In the genomic region with DNA sequence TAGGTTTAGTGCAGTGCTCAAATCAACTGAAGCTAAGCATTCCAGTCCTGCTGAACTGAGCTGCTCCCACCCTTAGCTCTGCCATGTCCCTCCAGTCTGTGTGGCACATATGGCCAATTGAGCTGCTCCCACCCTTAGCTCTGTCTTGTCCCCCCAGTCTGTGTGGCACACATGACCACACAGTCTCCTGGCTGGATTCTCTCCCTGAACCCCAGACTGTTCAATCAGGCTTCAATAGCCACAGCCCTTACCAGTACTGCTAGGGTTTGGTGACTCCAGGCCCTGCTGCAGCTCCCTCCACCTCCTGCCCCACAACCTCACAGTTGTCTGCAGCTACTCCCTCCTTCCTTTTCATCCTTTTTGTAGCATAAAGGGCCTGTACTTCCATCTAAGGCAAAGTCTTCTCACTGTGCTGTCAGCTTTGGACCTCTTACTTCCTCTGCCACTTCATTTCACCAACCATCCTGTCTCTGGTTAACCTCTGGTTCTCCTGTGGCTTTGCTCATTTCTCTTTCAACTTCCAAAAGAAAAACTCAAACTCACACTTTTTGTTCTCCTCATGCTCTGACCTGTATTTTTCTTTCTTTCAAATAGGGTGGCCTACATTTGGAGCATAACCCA, we compare ENCODE assay signal across 10 cellular contexts. TPM values are rescaled to one million over a fixed set of nuclear protein-coding genes. Genes with fewer than 3 reads are reported as not detected.
DNase-seq lines count a peak whose midpoint lies in the region; ATAC-seq, FAIRE-seq and TF ChIP-seq lines count a peak whose summit lies in the region.
"Had no signal": no experiment of that assay in that cellular context is flagged by ENCODE, and none has a peak within 500 bp of the region (broad histone marks: within the 10 kb centered on the region; RNA-seq: fewer than 3 reads in every experiment).

No MANE protein-coding gene starts in this region.

- RAD21 ChIA-PET in GM12878 (lab: Charles Lee; ENCODE audit: unreplicated experiment): interaction anchor here (0.6 to 1.9 kb wide), 5 partner anchors 9 to 164 kb away, joined by 3 to 7 read pairs (median 5); no protein-coding TSS in a partner anchor

- SMC1A ChIA-PET in GM12878 (lab: Charles Lee; ENCODE audit: uncharacterized antibody, unreplicated experiment): interaction anchor here (0.9 to 3.9 kb wide), 8 partner anchors 9 to 167 kb away, joined by 3 to 13 read pairs (median 4); no protein-coding TSS in a partner anchor

- peak overlapping the region; percentile 83 for H3K27ac ChIP-seq in GM12878 (ENCODE audit: control insufficient read depth, insufficient read depth)
- no peak overlapping the region for H3K27ac ChIP-seq in spleen
- no peak overlapping the region for H3K27ac ChIP-seq in gastrocnemius medialis

- intact Hi-C loops in GM12878 (cut with micrococcal nuclease; ENCODE audit: unreplicated experiment) (no loop called here), spleen (cut with DNase I; ENCODE audit: low total_unique reads) (no loop called here), gastrocnemius medialis (cut with DNase I; ENCODE audit: low total_unique reads) (no loop called here)

- no TSS peak for BruUV-seq in GM12878 (replicated peaks; lab: Mats Ljungman, UMichigan)

- H4K20me1 ChIP-seq in GM12878 (ENCODE audit: control insufficient read depth, insufficient read depth): no peaks in the 10 kb centered on the region

- TF ChIP-seq POLR2A in GM12878 (IDR thresholded peaks at IDR 0.05; ENCODE audit: low read depth, low read length) (no peak), spleen (IDR thresholded peaks at IDR 0.05) (no peak), gastrocnemius medialis (IDR thresholded peaks at IDR 0.05) (no peak)

- TF ChIP-seq CTCF in GM12878 (IDR thresholded peaks at IDR 0.05 in 2 of 3, conservative IDR thresholded peaks at IDR 0.05 in 1 of 3; ENCODE audit: control insufficient read depth in 2 of 3, extremely low read depth in 1 of 3, insufficient read depth in 1 of 3, low read depth in 3 of 3, low read length in 3 of 3) (no peak), spleen (IDR thresholded peaks at IDR 0.05 in 8 of 11, conservative IDR thresholded peaks at IDR 0.05 in 3 of 11) (no peak), gastrocnemius medialis (IDR thresholded peaks at IDR 0.05 in 4 of 5, conservative IDR thresholded peaks at IDR 0.05 in 1 of 5) (no peak)

- peaks cover 7% of the 10 kb centered on the region for H3K79me2 ChIP-seq in GM12878 (ENCODE audit: control insufficient read depth, insufficient read depth, low read length)

- H3K36me3 ChIP-seq in GM12878 (ENCODE audit: control insufficient read depth in 2 of 2, insufficient read depth in 2 of 2, low read length in 1 of 2) (no peaks in the 10 kb centered on the region; a peak in 1 of 4 replicates), spleen (no peaks in the 10 kb centered on the region), gastrocnemius medialis (no peaks in the 10 kb centered on the region)

- H3K4me1 ChIP-seq in GM12878 (ENCODE audit: control insufficient read depth, insufficient read depth, low read length) (peaks cover 43% of the 10 kb centered on the region), spleen (no peaks in the 10 kb centered on the region), gastrocnemius medialis (no peaks in the 10 kb centered on the region)

- DNase-seq in GM12878 (ENCODE audit: low read depth, low spot score) (peak; percentile 58), retina (no peak), spleen (no peak), left lobe of liver (ENCODE audit: low spot score) (no peak), gastrocnemius medialis (no peak)
- DNase-seq: activated CD4-positive, alpha-beta T cell treated with anti-CD3 and anti-CD28 coated beads, Interleukin-2, amount 50 U/mL, for 4 hours had no signal

- 0 out of 2 replicates have a peak, but pooled peaks have one; percentile 2 for TF ChIP-seq RAD21 in GM12878 (IDR thresholded peaks at IDR 0.05; ENCODE audit: insufficient read depth, low read depth, low read length)

- H3K9ac ChIP-seq in GM12878 (ENCODE audit: control insufficient read depth, insufficient read depth, low read length): peak overlapping the region; percentile 36; the same call in 1 of the 2 replicates

- H3K9me3 ChIP-seq in GM12878 (replicated peaks; ENCODE audit: control insufficient read depth, insufficient read depth, low read length) (peaks cover 10% of the 10 kb centered on the region; the same call in 2 of the 3 replicates), spleen (peaks cover 0 to 23% (median 7%) of the 10 kb centered on the region in 8 donors), gastrocnemius medialis (no peaks in the 10 kb centered on the region)

- FAIRE-seq in GM12878 (lab: Jason Lieb, UNC): no peak
- FAIRE-seq: colon had no signal

- POLR2A ChIA-PET in GM12878 (lab: Charles Lee): no interaction called here

- H3K4me2 ChIP-seq in GM12878 (ENCODE audit: control insufficient read depth, insufficient read depth): peak overlapping the region; percentile 28

- in situ Hi-C loops in GM12878 (cut with MboI) (no loop called here), gastrocnemius medialis (cut with MboI; ENCODE audit: low sequenced_read_pairs in 4 of 4) (no loop called here)

- H3K27me3 ChIP-seq in GM12878 (replicated peaks in 1 of 2; ENCODE audit: control insufficient read depth in 2 of 2, insufficient read depth in 2 of 2, low read length in 1 of 2) (no peaks in the 10 kb centered on the region), spleen (replicated peaks in 1 of 7) (no peaks in the 10 kb centered on the region), gastrocnemius medialis (no peaks in the 10 kb centered on the region)

- no peak for TF ChIP-seq EP300 in GM12878 (IDR thresholded peaks at IDR 0.05; ENCODE audit: borderline replicate concordance in 1 of 2, control insufficient read depth in 1 of 2, low read depth in 2 of 2, low read length in 2 of 2)

- CTCF ChIA-PET in GM12878 (lab: Yijun Ruan, JAX): interaction anchor here (0.6 to 1.3 kb wide), 4 partner anchors 9 to 16 kb away, joined by 3 to 4 read pairs (median 4); no protein-coding TSS in a partner anchor

- ATAC-seq in GM18867 (IDR thresholded peaks at IDR 0.05; ENCODE audit: unreplicated experiment) (peak; percentile 77), GM21423 (IDR thresholded peaks at IDR 0.05; ENCODE audit: unreplicated experiment) (peak; percentile 81), HG03159 (IDR thresholded peaks at IDR 0.05; ENCODE audit: unreplicated experiment) (peak; percentile 72), GM12878 (peak; percentile 78), left lobe of liver (no peak), gastrocnemius medialis (no peak)

- H3K4me3 ChIP-seq in GM12878 (no peak overlapping the region; the same call in 1 of the 2 replicates), spleen (no peak overlapping the region), gastrocnemius medialis (no peak overlapping the region)

- H2AFZ ChIP-seq in GM12878 (ENCODE audit: control insufficient read depth, low read depth, low read length): no peak overlapping the region

TF ChIP-seq in GM12878, 131 proteins besides CTCF, POLR2A, EP300 and RAD21 (continues in another document):
- TF ChIP-seq IKZF1 (conservative IDR thresholded peaks at IDR 0.05) (peak; percentile 42; the same call in 1 of the 2 replicates), ZSCAN29 (IDR thresholded peaks at IDR 0.05) (no peak), PML (IDR thresholded peaks at IDR 0.05; ENCODE audit: low read length) (no peak), USF2 (IDR thresholded peaks at IDR 0.05; ENCODE audit: borderline replicate concordance, low read depth, low read length) (no peak), ESRRA (IDR thresholded peaks at IDR 0.05; ENCODE audit: low read length) (no peak), ASH2L (IDR thresholded peaks at IDR 0.05; ENCODE audit: borderline replicate concordance, low read depth) (no peak), BCL11A (IDR thresholded peaks at IDR 0.05; ENCODE audit: low read depth, low read length) (0 out of 2 replicates have a peak, but pooled peaks have one; percentile 46), GATAD2B (conservative IDR thresholded peaks at IDR 0.05; ENCODE audit: low read depth) (no peak), GABPA (IDR thresholded peaks at IDR 0.05; ENCODE audit: low read depth) (no peak), IKZF2 (IDR thresholded peaks at IDR 0.05) (peak; percentile 55; a peak in 3 of 4 replicates), ZNF217 (IDR thresholded peaks at IDR 0.05) (no peak), ZNF622 (IDR thresholded peaks at IDR 0.05) (no peak), SP1 (IDR thresholded peaks at IDR 0.05; ENCODE audit: low read depth, low read length) (peak; percentile 19), CHD2 (IDR thresholded peaks at IDR 0.05; ENCODE audit: borderline replicate concordance, low read depth, low read length) (no peak), SMAD5 (IDR thresholded peaks at IDR 0.05; ENCODE audit: low read depth) (no peak)

RNA-seq across cellular contexts. Expression of gene ADAMTS12, which starts 50.8 kb away (rescaled TPM):
- total RNA-seq in GM12878 (2013; cell fraction: nucleolus; rRNA removed): 40.9 and 41.6 TPM in 2 replicates
- total RNA-seq in GM12878 (2014; rRNA removed): 27.9 and 30.6 TPM in 2 replicates
- total RNA-seq in GM12878 (2014; rRNA removed; fragmentation: Illumina TruSeq; extraction: Trizol): 21.2 and 21.7 TPM in 2 replicates
- 28.4 and 32.5 TPM in 2 replicates for total RNA-seq in GM12878 (2021)
- polyA plus RNA-seq in GM12878 (2011; ENCODE audit: low read depth): 5.6 TPM
- polyA plus RNA-seq in GM12878 (2011; rRNA removed): 0.07 and 0.11 TPM in 2 replicates
- polyA plus RNA-seq in GM12878 (2011; cell fraction: cytosol; rRNA removed): 0.03 and 0.08 TPM in 2 replicates
- 0.18 TPM in 2 replicates for polyA plus RNA-seq in GM12878 (2011; cell fraction: nucleus; rRNA removed)
- polyA plus RNA-seq in GM12878 (2012): 7.0 and 8.5 TPM in 2 replicates
- 16.4 and 20.2 TPM in 2 replicates for polyA plus RNA-seq in GM12878 (2014; fragmentation: Illumina TruSeq; extraction: Trizol)
- polyA plus RNA-seq in GM12878 (2014; fragmentation: Nextera tagmentation; extraction: Ambion mirVana): 10 to 100 TPM; 29.4 to 35.8 TPM
- 19.5 and 20.0 TPM in 2 replicates for polyA plus RNA-seq in GM12878 (2014; rRNA removed)
- polyA plus RNA-seq in GM12878 (2016; fragmentation: Nextera tagmentation; extraction: Ambion mirVana): 10 to 100 TPM; 12.3 to 15.1 TPM
- polyA minus RNA-seq in GM12878 (2011; rRNA and poly(A)+ RNA removed): 0.21 and 0.37 TPM in 2 replicates
- polyA minus RNA-seq in GM12878 (2011; cell fraction: cytosol; rRNA and poly(A)+ RNA removed): not detected in 2 replicates
- 0.36 and 0.57 TPM in 2 replicates for polyA minus RNA-seq in GM12878 (2011; cell fraction: nucleus; rRNA and poly(A)+ RNA removed)
- 1 to 10 TPM; 1.1 to 4.3 (median 1.4) TPM for total RNA-seq in spleen
- polyA plus RNA-seq in spleen: under 1 TPM; 0.07 to 0.22 (median 0.17) TPM
- 1.9 TPM for total RNA-seq in left lobe of liver
- 1 to 10 TPM in 3 of 4 donors, under 1 TPM in 1; 0.49 to 3.1 (median 2.5) TPM for total RNA-seq in gastrocnemius medialis

Comparison
In these comparisons a context has a peak if more than half of its experiments do, and no peak if none do; other contexts are left out.
1. ATAC-seq: peak in GM18867 (single experiment), GM21423 (single experiment), HG03159 (single experiment) and GM12878 (single experiment); none in left lobe of liver (single experiment) and gastrocnemius medialis (0 of 2).